Comparison of ENCODE assay signal across 1 cellular context in the genomic region with DNA sequence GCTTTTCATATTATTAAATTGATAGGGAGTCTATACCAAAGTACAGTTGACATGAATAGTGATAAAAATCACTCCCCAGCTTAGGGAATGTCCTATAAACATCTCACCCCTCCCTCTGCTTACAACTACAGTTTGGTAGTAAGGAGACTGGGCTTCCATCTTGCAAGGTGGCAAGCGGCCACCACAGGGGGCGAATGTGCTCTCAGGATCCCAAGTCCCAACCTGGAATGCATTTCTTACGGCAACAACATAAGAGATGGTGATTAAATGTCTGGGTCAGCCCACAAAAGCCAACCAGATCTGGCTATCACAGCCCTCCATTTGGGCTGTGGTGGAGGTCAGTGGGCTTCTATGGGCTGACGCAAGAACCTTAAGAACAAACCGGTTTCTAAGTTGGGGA.
TF ChIP-seq lines count a peak whose summit lies in the region.

No MANE protein-coding gene starts in this region.

TF ChIP-seq in K562, 482 proteins besides CTCF, POLR2A, EP300 and RAD21:
- TF ChIP-seq PML (IDR thresholded peaks at IDR 0.05; ENCODE audit: low read length) (no peak), ZNF551 (CRISPR knock-in tag; IDR thresholded peaks at IDR 0.05) (no peak), ZBTB33 (CRISPR knock-in tag; IDR thresholded peaks at IDR 0.05) (no peak), ZKSCAN8 (CRISPR knock-in tag; IDR thresholded peaks at IDR 0.05) (no peak), ZNF780A (CRISPR knock-in tag; IDR thresholded peaks at IDR 0.05) (no peak), MTF1 (CRISPR knock-in tag; IDR thresholded peaks at IDR 0.05; ENCODE audit: borderline replicate concordance) (no peak), ZNF75A (CRISPR knock-in tag; IDR thresholded peaks at IDR 0.05) (no peak), TRIM28 (IDR thresholded peaks at IDR 0.05) (no peak), HNRNPK (IDR thresholded peaks at IDR 0.05; ENCODE audit: low read depth, low read length, poor library complexity, severe bottlenecking) (no peak), TEAD1 (CRISPR knock-in tag; IDR thresholded peaks at IDR 0.05) (no peak), ARHGAP35 (IDR thresholded peaks at IDR 0.05; ENCODE audit: partially characterized antibody) (no peak), CREB1 (IDR thresholded peaks at IDR 0.05) (no peak), CREB1 (CRISPR knock-in tag; IDR thresholded peaks at IDR 0.05) (no peak)
- TF ChIP-seq, protein P1, sequence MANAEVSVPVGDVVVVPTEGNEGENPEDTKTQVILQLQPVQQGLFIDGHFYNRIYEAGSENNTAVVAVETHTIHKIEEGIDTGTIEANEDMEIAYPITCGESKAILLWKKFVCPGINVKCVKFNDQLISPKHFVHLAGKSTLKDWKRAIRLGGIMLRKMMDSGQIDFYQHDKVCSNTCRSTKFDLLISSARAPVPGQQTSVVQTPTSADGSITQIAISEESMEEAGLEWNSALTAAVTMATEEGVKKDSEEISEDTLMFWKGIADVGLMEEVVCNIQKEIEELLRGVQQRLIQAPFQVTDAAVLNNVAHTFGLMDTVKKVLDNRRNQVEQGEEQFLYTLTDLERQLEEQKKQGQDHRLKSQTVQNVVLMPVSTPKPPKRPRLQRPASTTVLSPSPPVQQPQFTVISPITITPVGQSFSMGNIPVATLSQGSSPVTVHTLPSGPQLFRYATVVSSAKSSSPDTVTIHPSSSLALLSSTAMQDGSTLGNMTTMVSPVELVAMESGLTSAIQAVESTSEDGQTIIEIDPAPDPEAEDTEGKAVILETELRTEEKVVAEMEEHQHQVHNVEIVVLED (CRISPR knock-in tag; IDR thresholded peaks at IDR 0.05) = no peak
